ENCODE assay signal across 8 cellular contexts in genomic region chr3:38454884-38455638, GRCh38. TPM values are rescaled to one million over a fixed set of nuclear protein-coding genes. Genes with fewer than 3 reads are reported as not detected.
DNase-seq lines count a peak whose midpoint lies in the region; ATAC-seq and TF ChIP-seq lines count a peak whose summit lies in the region.

No MANE protein-coding gene starts in this region.

- no peaks in the 10 kb centered on the region for H3K27me3 ChIP-seq in BJ (ENCODE audit: control insufficient read depth, insufficient read depth, low read length)
- no peaks in the 10 kb centered on the region for H3K27me3 ChIP-seq in MG63

- ATAC-seq in GM19397 (IDR thresholded peaks at IDR 0.05; ENCODE audit: unreplicated experiment), result peak; percentile 9
- ATAC-seq in T-cell (replicated peaks in 1 of 4), result peak in 2 of 4 experiments; percentile 2 to 44

- POLR2A ChIA-PET in BJ (lab: Charles Lee) (interaction anchor here (0.5 kb wide), 1 partner anchor 12 kb away, joined by 5 read pairs; no protein-coding TSS in a partner anchor), T-cell (lab: Charles Lee) (no interaction called here)

- peaks cover 0 to 5% of the 10 kb centered on the region in 2 donors for H3K27me3 Mint-ChIP-seq in T-cell

- H3K9me3 ChIP-seq in MG63, result no peaks in the 10 kb centered on the region

- H3K27ac Mint-ChIP-seq in T-cell, result peak overlapping the region in 1 of 2 donors; percentile 28

- TF ChIP-seq CTCF in BJ (IDR thresholded peaks at IDR 0.05; ENCODE audit: insufficient read depth, low read depth, low read length), result no peak

- peak overlapping the region; percentile 96 to 97 (median 97) for H3K4me3 Mint-ChIP-seq in T-cell

- CTCF ChIA-PET in BJ (lab: Yijun Ruan, JAX), result interaction anchor here (0.9 to 3.0 kb wide), 4 partner anchors 25 to 111 kb away, joined by 3 to 13 read pairs (median 5); partner anchors contain the start of genes EXOG and XYLB
- CTCF ChIA-PET in T-cell (lab: Charles Lee), result interaction anchor here in 1 of 2 donors (0.7 kb wide), 1 partner anchor 42 kb away, joined by 3 read pairs; the partner anchor contains the start of gene EXOG

- H3K27ac ChIP-seq in skin epidermis, result peak overlapping the region in 16 of 21 experiments; percentile 37 to 88 (median 81)

- H3K36me3 Mint-ChIP-seq in T-cell, result no peaks in the 10 kb centered on the region

- H3K4me3 ChIP-seq in BJ (ENCODE audit: low read depth, low read length) (peak overlapping the region; percentile 69), MG63 (peak overlapping the region; percentile 47), skin epidermis (peak overlapping the region; percentile 51 to 73 (median 67))

- H3K4me1 Mint-ChIP-seq in T-cell, result peaks cover 12 to 33% (median 21%) of the 10 kb centered on the region in 3 donors

- DNase-seq in BJ (ENCODE audit: low read depth), result no peak
- DNase-seq in MG63, result peak; percentile 31
- peak in 16 of 34 experiments; percentile 11 to 48 (median 34) for DNase-seq in T-cell
- peak; percentile 21 for DNase-seq in central memory CD4-positive, alpha-beta T cell
- peak; percentile 37 for DNase-seq in iris pigment epithelial cell (ENCODE audit: low read depth)
- DNase-seq in NK-92 (lab: John Stamatoyannopoulos, UW; ENCODE audit: unreplicated experiment), result no peak

- H3K9me3 Mint-ChIP-seq in T-cell, result peaks cover 0 to 6% (median 6%) of the 10 kb centered on the region in 3 donors

- no peaks in the 10 kb centered on the region for H3K36me3 ChIP-seq in BJ (ENCODE audit: control insufficient read depth, insufficient read depth, low read length)
- H3K36me3 ChIP-seq in MG63, result no peaks in the 10 kb centered on the region

RNA-seq across cellular contexts. Expression of gene ACVR2B, which starts 1.4 kb away (rescaled TPM):
- 0.83 and 1.6 TPM in 2 replicates for polyA plus RNA-seq in BJ (2011; rRNA removed)
- 4.8 and 5.0 TPM in 2 replicates for polyA minus RNA-seq in BJ (2011; rRNA and poly(A)+ RNA removed)
- 1.1 and 1.2 TPM in 2 replicates for total RNA-seq in MG63 (2014; rRNA removed; shearing (Covaris generic); ENCODE audit: low replicate concordance)
- 10 to 100 TPM in 1 of 5 donors, 1 to 10 TPM in 4; 6.3 to 11.0 (median 8.1) TPM for total RNA-seq in T-cell

RNA-seq across cellular contexts. Expression of gene EXOG, which starts 41.1 kb away (rescaled TPM):
- 7.5 and 11.8 TPM in 2 replicates for polyA plus RNA-seq in BJ (2011; rRNA removed)
- polyA minus RNA-seq in BJ (2011; rRNA and poly(A)+ RNA removed), result 4.4 and 4.5 TPM in 2 replicates
- 4.7 and 5.0 TPM in 2 replicates for total RNA-seq in MG63 (2014; rRNA removed; shearing (Covaris generic); ENCODE audit: low replicate concordance)
- 10 to 100 TPM; 21.5 to 24.8 (median 22.9) TPM for total RNA-seq in T-cell

Comparison
In these comparisons a context has a peak if more than half of its experiments do, and no peak if none do; other contexts are left out.
1. DNase-seq: peak in MG63 (single experiment), central memory CD4-positive, alpha-beta T cell (single experiment) and iris pigment epithelial cell (single experiment); none in BJ (single experiment) and NK-92 (single experiment).
2. Peak in every context shown above with its lines, with median percentiles within 50 percentile points of each other: H3K4me3 ChIP-seq.